In genomic region chr16:85612801-85613608, GRCh38 we compare ENCODE assay signal across 1 cellular context.
TF ChIP-seq lines count a peak whose summit lies in the region.

Gene GSE1 (plus strand): TSS chr16:85613322. CDS start chr16:85613392, 70 bp downstream.

TF ChIP-seq in K562, 482 proteins besides CTCF, POLR2A, EP300 and RAD21 (continued from another document and continues in another):
- TF ChIP-seq MGA (IDR thresholded peaks at IDR 0.05) (no peak; the same call in 1 of the 2 replicates), MED1 (CRISPR knock-in tag; IDR thresholded peaks at IDR 0.05; ENCODE audit: borderline replicate concordance) (no peak), STAT5A (IDR thresholded peaks at IDR 0.05; ENCODE audit: borderline replicate concordance, low read length) (peak; percentile 66; the same call in 1 of the 2 replicates), L3MBTL2 (IDR thresholded peaks at IDR 0.05) (peak; percentile 86), MTA2 (IDR thresholded peaks at IDR 0.05; ENCODE audit: low read depth) (peak; percentile 78), SAP30 (IDR thresholded peaks at IDR 0.05; ENCODE audit: borderline replicate concordance, insufficient read depth, low read depth, low read length, poor library complexity, severe bottlenecking) (peak; percentile 44), ZNF232 (CRISPR knock-in tag; IDR thresholded peaks at IDR 0.05) (no peak), SRSF9 (IDR thresholded peaks at IDR 0.05; ENCODE audit: borderline replicate concordance, low read depth, low read length) (no peak), RB1 (IDR thresholded peaks at IDR 0.05; ENCODE audit: low read depth) (peak; percentile 23), NCOA1 (IDR thresholded peaks at IDR 0.05; ENCODE audit: low read depth) (peak; percentile 91), ZNF318 (IDR thresholded peaks at IDR 0.05; ENCODE audit: borderline replicate concordance in 1 of 2, low read depth in 1 of 2) (no peak), KLF1 (tag; IDR thresholded peaks at IDR 0.05) (peak; percentile 97), KLF16 (IDR thresholded peaks at IDR 0.05) (peak; percentile 88), SMARCA4 (IDR thresholded peaks at IDR 0.05) (peak; percentile 84)
- TF ChIP-seq, protein P1, sequence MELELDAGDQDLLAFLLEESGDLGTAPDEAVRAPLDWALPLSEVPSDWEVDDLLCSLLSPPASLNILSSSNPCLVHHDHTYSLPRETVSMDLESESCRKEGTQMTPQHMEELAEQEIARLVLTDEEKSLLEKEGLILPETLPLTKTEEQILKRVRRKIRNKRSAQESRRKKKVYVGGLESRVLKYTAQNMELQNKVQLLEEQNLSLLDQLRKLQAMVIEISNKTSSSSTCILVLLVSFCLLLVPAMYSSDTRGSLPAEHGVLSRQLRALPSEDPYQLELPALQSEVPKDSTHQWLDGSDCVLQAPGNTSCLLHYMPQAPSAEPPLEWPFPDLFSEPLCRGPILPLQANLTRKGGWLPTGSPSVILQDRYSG (tag; conservative IDR thresholded peaks at IDR 0.05; ENCODE audit: low read depth) = 0 out of 2 replicates have a peak, but pooled peaks have one; percentile 37
- TF ChIP-seq, protein P2, sequence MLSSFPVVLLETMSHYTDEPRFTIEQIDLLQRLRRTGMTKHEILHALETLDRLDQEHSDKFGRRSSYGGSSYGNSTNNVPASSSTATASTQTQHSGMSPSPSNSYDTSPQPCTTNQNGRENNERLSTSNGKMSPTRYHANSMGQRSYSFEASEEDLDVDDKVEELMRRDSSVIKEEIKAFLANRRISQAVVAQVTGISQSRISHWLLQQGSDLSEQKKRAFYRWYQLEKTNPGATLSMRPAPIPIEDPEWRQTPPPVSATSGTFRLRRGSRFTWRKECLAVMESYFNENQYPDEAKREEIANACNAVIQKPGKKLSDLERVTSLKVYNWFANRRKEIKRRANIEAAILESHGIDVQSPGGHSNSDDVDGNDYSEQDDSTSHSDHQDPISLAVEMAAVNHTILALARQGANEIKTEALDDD (IDR thresholded peaks at IDR 0.05) = no peak
- TF ChIP-seq, protein P3, sequence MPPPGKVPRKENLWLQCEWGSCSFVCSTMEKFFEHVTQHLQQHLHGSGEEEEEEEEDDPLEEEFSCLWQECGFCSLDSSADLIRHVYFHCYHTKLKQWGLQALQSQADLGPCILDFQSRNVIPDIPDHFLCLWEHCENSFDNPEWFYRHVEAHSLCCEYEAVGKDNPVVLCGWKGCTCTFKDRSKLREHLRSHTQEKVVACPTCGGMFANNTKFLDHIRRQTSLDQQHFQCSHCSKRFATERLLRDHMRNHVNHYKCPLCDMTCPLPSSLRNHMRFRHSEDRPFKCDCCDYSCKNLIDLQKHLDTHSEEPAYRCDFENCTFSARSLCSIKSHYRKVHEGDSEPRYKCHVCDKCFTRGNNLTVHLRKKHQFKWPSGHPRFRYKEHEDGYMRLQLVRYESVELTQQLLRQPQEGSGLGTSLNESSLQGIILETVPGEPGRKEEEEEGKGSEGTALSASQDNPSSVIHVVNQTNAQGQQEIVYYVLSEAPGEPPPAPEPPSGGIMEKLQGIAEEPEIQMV (tag; conservative IDR thresholded peaks at IDR 0.05; ENCODE audit: low read depth) = no peak
